11 cellular contexts compared by ENCODE assay signal in the genomic region with DNA sequence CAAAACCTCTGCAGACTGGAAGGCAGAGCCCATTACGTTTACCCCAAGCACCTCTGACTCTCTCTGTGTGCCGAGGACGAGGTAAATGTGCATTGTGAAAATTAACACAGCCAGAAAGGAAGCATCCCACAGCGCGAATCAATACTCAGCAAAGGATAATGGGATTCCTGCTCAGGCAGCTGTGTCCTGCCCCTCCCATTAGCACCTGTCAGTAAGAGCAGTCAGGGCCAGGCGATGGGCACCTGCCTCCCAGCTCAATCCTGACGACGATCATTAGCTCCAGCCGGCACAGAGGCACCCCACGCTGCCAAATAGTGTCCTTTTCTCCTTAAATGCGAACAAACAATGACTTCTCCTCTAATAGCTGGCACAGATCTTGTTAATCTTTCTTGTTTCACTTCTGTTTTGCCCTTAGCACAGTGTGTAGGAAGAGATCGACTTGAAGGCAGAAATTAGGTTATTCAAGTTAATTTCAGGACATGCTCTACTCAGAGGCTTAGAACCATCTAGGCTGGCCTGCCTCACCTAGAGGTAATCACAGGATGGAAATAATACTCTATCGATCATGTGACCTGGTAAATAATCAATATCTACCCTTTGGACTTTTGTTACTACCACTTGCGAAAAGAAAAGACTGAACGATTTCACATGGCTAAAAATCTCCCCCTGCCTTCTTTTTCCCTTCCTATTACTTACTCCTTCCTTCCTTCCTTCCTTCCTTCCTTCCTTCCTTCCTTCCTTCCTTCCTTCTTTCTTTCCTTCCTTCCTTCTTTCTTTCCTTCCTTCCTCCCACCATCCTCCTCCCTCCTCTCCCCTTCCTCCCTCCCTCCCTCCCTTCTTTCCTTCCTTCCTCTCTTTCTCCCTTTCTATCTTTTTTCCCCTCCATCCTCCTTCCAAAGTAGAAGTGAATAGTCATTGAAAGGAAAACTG.
DNase-seq lines count a peak whose midpoint lies in the region; ATAC-seq and TF ChIP-seq lines count a peak whose summit lies in the region.
"Had no signal": no experiment of that assay in that cellular context is flagged by ENCODE, and none has a peak within 500 bp of the region (broad histone marks: within the 10 kb centered on the region; RNA-seq: fewer than 3 reads in every experiment).

No MANE protein-coding gene starts in this region.

- ATAC-seq in GM21737 (IDR thresholded peaks at IDR 0.05; ENCODE audit: unreplicated experiment) (no peak), GM18511 (IDR thresholded peaks at IDR 0.05; ENCODE audit: unreplicated experiment) (no peak)

- peaks cover 25% of the 10 kb centered on the region for H3K4me1 Mint-ChIP-seq in brain
- H3K4me1 Mint-ChIP-seq: activated B cell treated with CpG ODN at 0.5 μM for 24 hours; activated naive CD8-positive, alpha-beta T cell treated with anti-CD3 and anti-CD28 coated beads for 36 hours had no signal

- H3K9me3 Mint-ChIP-seq in brain = peaks cover 0 to 9% (median 0%) of the 10 kb centered on the region in 5 experiments
- H3K9me3 Mint-ChIP-seq: activated B cell treated with CpG ODN at 0.5 μM for 24 hours; activated naive CD8-positive, alpha-beta T cell treated with anti-CD3 and anti-CD28 coated beads for 36 hours had no signal

- peaks cover 3% of the 10 kb centered on the region for H3K27me3 Mint-ChIP-seq in brain

- H3K36me3 Mint-ChIP-seq in brain = no peaks in the 10 kb centered on the region
- H3K36me3 Mint-ChIP-seq: activated naive CD8-positive, alpha-beta T cell treated with anti-CD3 and anti-CD28 coated beads for 36 hours had no signal

- 0 out of 2 replicates have a peak, but pooled peaks have one; percentile 26 for TF ChIP-seq EP300 in Ishikawa (IDR thresholded peaks at IDR 0.05; ENCODE audit: borderline replicate concordance)

- TF ChIP-seq CTCF in brain (conservative IDR thresholded peaks at IDR 0.05) = no peak

- H3K4me3 Mint-ChIP-seq in brain = peak overlapping the region in 4 of 5 experiments; percentile 14 to 34 (median 24)
- H3K4me3 Mint-ChIP-seq: activated B cell treated with CpG ODN at 0.5 μM for 24 hours; activated naive CD8-positive, alpha-beta T cell treated with anti-CD3 and anti-CD28 coated beads for 36 hours had no signal

- H3K27ac Mint-ChIP-seq in brain = peak overlapping the region; percentile 36 to 75 (median 50)
- H3K27ac Mint-ChIP-seq: activated B cell treated with CpG ODN at 0.5 μM for 24 hours; activated naive CD8-positive, alpha-beta T cell treated with anti-CD3 and anti-CD28 coated beads for 36 hours had no signal

- no peak for TF ChIP-seq RAD21 in Ishikawa (IDR thresholded peaks at IDR 0.05; ENCODE audit: low read depth)

- DNase-seq in NCI-H2171 treated with DMSO at 0.1 percent for 48 hours (lab: John Stamatoyannopoulos, UW) (peak; percentile 91), pons (ENCODE audit: low spot score) (peak; percentile 38), amygdala (lab: John Stamatoyannopoulos, UW) (no peak)
- DNase-seq in activated effector memory CD4-positive, alpha-beta T cell treated with anti-CD3 and anti-CD28 coated beads, Interleukin-2, amount 50 U/mL, for 16 hours = no peak
- DNase-seq: activated B cell treated with CpG ODN at 0.5 μM for 24 hours; activated naive CD8-positive, alpha-beta T cell treated with anti-CD3 and anti-CD28 coated beads for 36 hours; PC-9 had no signal

TF ChIP-seq in Ishikawa, 13 proteins besides CTCF, POLR2A, EP300 and RAD21:
- TF ChIP-seq FOXM1 (IDR thresholded peaks at IDR 0.05; ENCODE audit: borderline replicate concordance, low read depth) (no peak), REST (IDR thresholded peaks at IDR 0.05; ENCODE audit: low read depth) (no peak), ZBTB7A (IDR thresholded peaks at IDR 0.05; ENCODE audit: low read depth) (no peak), EGR1 (IDR thresholded peaks at IDR 0.05) (no peak), CEBPB (IDR thresholded peaks at IDR 0.05) (no peak), YY1 (IDR thresholded peaks at IDR 0.05; ENCODE audit: low read depth) (no peak), TEAD4 (IDR thresholded peaks at IDR 0.05) (peak; percentile 60), TAF1 (IDR thresholded peaks at IDR 0.05; ENCODE audit: low read depth) (no peak), NFIC (IDR thresholded peaks at IDR 0.05) (0 out of 2 replicates have a peak, but pooled peaks have one; percentile 26), CREB1 (IDR thresholded peaks at IDR 0.05; ENCODE audit: low read depth) (no peak), TCF12 (IDR thresholded peaks at IDR 0.05; ENCODE audit: low read depth) (peak; percentile 61)
- TF ChIP-seq, protein P1, sequence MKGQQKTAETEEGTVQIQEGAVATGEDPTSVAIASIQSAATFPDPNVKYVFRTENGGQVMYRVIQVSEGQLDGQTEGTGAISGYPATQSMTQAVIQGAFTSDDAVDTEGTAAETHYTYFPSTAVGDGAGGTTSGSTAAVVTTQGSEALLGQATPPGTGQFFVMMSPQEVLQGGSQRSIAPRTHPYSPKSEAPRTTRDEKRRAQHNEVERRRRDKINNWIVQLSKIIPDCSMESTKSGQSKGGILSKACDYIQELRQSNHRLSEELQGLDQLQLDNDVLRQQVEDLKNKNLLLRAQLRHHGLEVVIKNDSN (IDR thresholded peaks at IDR 0.05) = no peak
- TF ChIP-seq, protein P2, sequence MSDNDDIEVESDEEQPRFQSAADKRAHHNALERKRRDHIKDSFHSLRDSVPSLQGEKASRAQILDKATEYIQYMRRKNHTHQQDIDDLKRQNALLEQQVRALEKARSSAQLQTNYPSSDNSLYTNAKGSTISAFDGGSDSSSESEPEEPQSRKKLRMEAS (IDR thresholded peaks at IDR 0.05) = peak; percentile 54; the same call in 1 of the 2 replicates
TF ChIP-seq in Ishikawa: peak in this region for 4.

Comparison
In these comparisons a context has a peak if more than half of its experiments do, and no peak if none do; other contexts are left out.
1. DNase-seq: peak in NCI-H2171 treated with DMSO at 0.1 percent for 48 hours (single experiment) and pons (single experiment); none in activated effector memory CD4-positive, alpha-beta T cell treated with anti-CD3 and anti-CD28 coated beads, Interleukin-2, amount 50 U/mL, for 16 hours (single experiment) and amygdala (0 of 56).